ENCODE assay signal across 21 cellular contexts in genomic region chr1:209134001-209134400, GRCh38.
A peak's percentile ranks its signal among the peaks of the same experiment; 100 is the strongest.
DNase-seq lines count a peak whose midpoint lies in the region; ATAC-seq and TF ChIP-seq lines count a peak whose summit lies in the region.
"Had no signal": no experiment of that assay in that cellular context is flagged by ENCODE, and none has a peak within 500 bp of the region (broad histone marks: within the 10 kb centered on the region; RNA-seq: fewer than 3 reads in every experiment).

No MANE protein-coding gene starts in this region.

- no peak for TF ChIP-seq CTCF in GM12864 (IDR thresholded peaks at IDR 0.05; ENCODE audit: low read depth, low read length, missing control alignments)
- no peak for TF ChIP-seq CTCF in KMS-11 (conservative IDR thresholded peaks at IDR 0.05; ENCODE audit: low read depth, low read length)

- H3K4me2 ChIP-seq in KMS-11 = peak overlapping the region; percentile 97
- H3K4me2 ChIP-seq: hepatocyte had no signal

- H4K20me1 ChIP-seq in KMS-11 (ENCODE audit: insufficient read depth) = no peaks in the 10 kb centered on the region

- no peak overlapping the region for H3K4me3 ChIP-seq in GM12864 (ENCODE audit: low read depth, low read length)
- H3K4me3 ChIP-seq in KMS-11 (IDR thresholded peaks at IDR 0.05; ENCODE audit: insufficient read depth, low read depth, low read length) = no peak overlapping the region
- H3K4me3 ChIP-seq: hepatocyte, Peyer's patch, upper lobe of right lung had no signal

- H3K9ac ChIP-seq in KMS-11 = peak overlapping the region; percentile 22; the same call in 1 of the 2 replicates
- H3K9ac ChIP-seq: parathyroid adenoma had no signal

- H3K27ac ChIP-seq in KMS-11 = peak overlapping the region; percentile 83
- H3K27ac ChIP-seq: hepatocyte, parathyroid adenoma, Peyer's patch, upper lobe of right lung had no signal

- H3K4me1 ChIP-seq in KMS-11 (ENCODE audit: low read depth, poor library complexity, severe bottlenecking) = peaks cover 71% of the 10 kb centered on the region
- H3K4me1 ChIP-seq: parathyroid adenoma, Peyer's patch, upper lobe of right lung had no signal

- no peaks in the 10 kb centered on the region for H3K27me3 ChIP-seq in KMS-11 (ENCODE audit: insufficient read depth, low read depth)
- H3K27me3 ChIP-seq: hepatocyte, Peyer's patch, upper lobe of right lung had no signal

- ATAC-seq in GM18870 (IDR thresholded peaks at IDR 0.05; ENCODE audit: unreplicated experiment) (peak; percentile 94), GM21576 (IDR thresholded peaks at IDR 0.05; ENCODE audit: unreplicated experiment) (peak; percentile 85), HG02840 (IDR thresholded peaks at IDR 0.05; ENCODE audit: low FRiP score, unreplicated experiment) (no peak)
- ATAC-seq: activated T-cell treated with anti-CD3 and anti-CD28 coated beads, Interleukin-2, amount 50 U/mL, for 72 hours; naive thymus-derived CD8-positive, alpha-beta T cell; upper lobe of right lung had no signal

- DNase-seq in GM12864 (ENCODE audit: low read depth) (peak; percentile 38), GM19240 (ENCODE audit: insufficient read length, low spot score) (no peak), SHP77 (lab: John Stamatoyannopoulos, UW) (no peak)
- no peak for DNase-seq in activated CD4-positive, alpha-beta T cell treated with anti-CD3 and anti-CD28 coated beads, Interleukin-2, amount 50 U/mL, for 4 hours
- DNase-seq: activated CD8-positive, alpha-beta memory T cell treated with anti-CD3 and anti-CD28 coated beads for 24 hours; activated T-cell treated with anti-CD3 and anti-CD28 coated beads, Interleukin-2, amount 50 U/mL, for 72 hours; C1 segment of cervical spinal cord; islet precursor cell; KG1; naive thymus-derived CD8-positive, alpha-beta T cell; NCI-H2081 treated with DMSO at 0.1 percent for 48 hours; NCI-H82; Peyer's patch; stimulated activated CD4-positive, alpha-beta T cell treated with anti-CD3 and anti-CD28 coated beads, Interleukin-1b, Interleukin-23, amount 100 ng/mL, for 48 hours; upper lobe of right lung had no signal

- peaks cover 17% of the 10 kb centered on the region for H3K79me2 ChIP-seq in KMS-11 (ENCODE audit: insufficient read depth, low read depth)
- H3K79me2 ChIP-seq: hepatocyte, parathyroid adenoma had no signal

- H3K36me3 ChIP-seq in KMS-11 (ENCODE audit: insufficient read depth) = no peaks in the 10 kb centered on the region
- H3K36me3 ChIP-seq: Peyer's patch, upper lobe of right lung had no signal

- peak overlapping the region; percentile 16; the same call in 1 of the 2 replicates for H2AFZ ChIP-seq in KMS-11 (ENCODE audit: low read depth)
- H2AFZ ChIP-seq: hepatocyte, parathyroid adenoma had no signal
